In genomic region chr7:91692800-91693199, GRCh38 we compare ENCODE assay signal across 24 cellular contexts.
A peak's percentile ranks its signal among the peaks of the same experiment; 100 is the strongest.
DNase-seq lines count a peak whose midpoint lies in the region; ATAC-seq, FAIRE-seq and TF ChIP-seq lines count a peak whose summit lies in the region.
"Had no signal": no experiment of that assay in that cellular context is flagged by ENCODE, and none has a peak within 500 bp of the region (broad histone marks: within the 10 kb centered on the region; RNA-seq: fewer than 3 reads in every experiment).

No MANE protein-coding gene starts in this region.

- H3F3A ChIP-seq in GM23338 (replicated peaks; ENCODE audit: low read depth): no peaks in the 10 kb centered on the region

- no peak overlapping the region for H3K4me3 Mint-ChIP-seq in GM23338
- H3K4me3 Mint-ChIP-seq: CD4-positive, alpha-beta T cell had no signal

- peaks cover 28% of the 10 kb centered on the region for H3K4me1 Mint-ChIP-seq in GM23338

- H3K36me3 Mint-ChIP-seq in GM23338 (ENCODE audit: low read depth): no peaks in the 10 kb centered on the region

- ATAC-seq in GM23338 (no peak), HG02852 (IDR thresholded peaks at IDR 0.05; ENCODE audit: unreplicated experiment) (no peak), GM21825 (IDR thresholded peaks at IDR 0.05; ENCODE audit: unreplicated experiment) (no peak)
- ATAC-seq: left ventricle myocardium superior, right cardiac atrium had no signal

- H3K27me3 ChIP-seq in GM23338 (ENCODE audit: insufficient read depth) (no peaks in the 10 kb centered on the region), bronchial epithelial cell (ENCODE audit: control insufficient read depth, insufficient read depth, low read length) (no peaks in the 10 kb centered on the region), neuron (ENCODE audit: insufficient read depth, low read length) (no peaks in the 10 kb centered on the region)

- no peak for DNase-seq in GM23338 (ENCODE audit: low spot score)
- peak; percentile 29 for DNase-seq in bronchial epithelial cell (ENCODE audit: low read depth)
- peak; percentile 40 for DNase-seq in fibroblast of mammary gland (ENCODE audit: low read depth)
- no peak for DNase-seq in activated gamma-delta T cell treated with Interleukin-2 at 50 U/mL for 16 hours
- no peak for DNase-seq in DMS153 treated with DMSO at 0.1 percent for 48 hours (lab: John Stamatoyannopoulos, UW; ENCODE audit: unreplicated experiment)
- DNase-seq: ACHN; activated CD8-positive, alpha-beta memory T cell treated with anti-CD3 and anti-CD28 coated beads, Interleukin-2, amount 50 U/mL, for 48 hours; activated effector memory CD4-positive, alpha-beta T cell treated with Interleukin-2 at 50 U/mL for 16 hours; amygdala; CD4-positive, alpha-beta T cell; glutamatergic neuron; Karpas-422; left ventricle myocardium superior; NCI-H1092 treated with DMSO at 0.1 percent for 48 hours; NCI-H2081 treated with DMSO at 0.1 percent for 48 hours; NCI-H524 treated with DMSO at 0.1 percent for 48 hours; occipital lobe; right cardiac atrium; stimulated activated CD4-positive, alpha-beta T cell treated with anti-CD3 and anti-CD28 coated beads, Interleukin-15, amount 100 ng/mL, for 24 hours had no signal

- no peaks in the 10 kb centered on the region for H3K9me3 Mint-ChIP-seq in GM23338

- no peaks in the 10 kb centered on the region for H3K79me2 ChIP-seq in GM23338 (replicated peaks; ENCODE audit: insufficient read depth)

- H3K27ac Mint-ChIP-seq in GM23338: no peak overlapping the region
- H3K27ac Mint-ChIP-seq: CD4-positive, alpha-beta T cell had no signal

- peaks cover 10% of the 10 kb centered on the region; the same call in 1 of the 2 replicates for H3K9me2 ChIP-seq in GM23338 (ENCODE audit: insufficient read depth)

- peaks cover 11% of the 10 kb centered on the region; the same call in 1 of the 2 replicates for H3K4me1 ChIP-seq in GM23338 (ENCODE audit: insufficient read depth)
- H3K4me1 ChIP-seq in neuron (ENCODE audit: insufficient read depth, low read length): peaks cover 46% of the 10 kb centered on the region

- no peak for FAIRE-seq in bronchial epithelial cell (lab: Jason Lieb, UNC)
- FAIRE-seq: GM12891 had no signal

- no peaks in the 10 kb centered on the region for H3K9me3 ChIP-seq in neuron (ENCODE audit: low read length)

- no peak overlapping the region for H3K27ac ChIP-seq in GM23338 (ENCODE audit: low read depth)
- H3K27ac ChIP-seq: VCaP had no signal

- no peaks in the 10 kb centered on the region for H3K36me3 ChIP-seq in GM23338 (ENCODE audit: insufficient read depth)
- H3K36me3 ChIP-seq in bronchial epithelial cell (ENCODE audit: control insufficient read depth, insufficient read depth, low read length): no peaks in the 10 kb centered on the region
- no peaks in the 10 kb centered on the region for H3K36me3 ChIP-seq in neuron (ENCODE audit: insufficient read depth, low read length)

- H4K20me1 ChIP-seq in GM23338 (replicated peaks; ENCODE audit: insufficient read depth): no peaks in the 10 kb centered on the region

- H2AFZ ChIP-seq in GM23338: no peak overlapping the region
- peak overlapping the region; percentile 62 for H2AFZ ChIP-seq in neuron (ENCODE audit: low read depth, low read length)

- H3K4me2 ChIP-seq in GM23338: peak overlapping the region; percentile 22

- no peak for TF ChIP-seq CTCF in GM23338 (conservative IDR thresholded peaks at IDR 0.05; ENCODE audit: low read depth in 2 of 2)
- no peak for TF ChIP-seq CTCF in bronchial epithelial cell (IDR thresholded peaks at IDR 0.05; ENCODE audit: insufficient read depth, low read length, severe bottlenecking)
- TF ChIP-seq CTCF in fibroblast of mammary gland (conservative IDR thresholded peaks at IDR 0.05; ENCODE audit: control insufficient read depth, insufficient read depth, low read depth, low read length): no peak

- no peaks in the 10 kb centered on the region for H3K27me3 Mint-ChIP-seq in GM23338 (ENCODE audit: insufficient read depth, low read depth, poor library complexity)

- H3K4me3 ChIP-seq in GM23338 (no peak overlapping the region), bronchial epithelial cell (ENCODE audit: low read depth, low read length) (no peak overlapping the region), fibroblast of mammary gland (ENCODE audit: control insufficient read depth, low read depth, low read length) (no peak overlapping the region), neuron (ENCODE audit: low read length) (no peak overlapping the region)

TF ChIP-seq in GM23338, 12 proteins besides CTCF, POLR2A, EP300 and RAD21:
- TF ChIP-seq, protein P1, sequence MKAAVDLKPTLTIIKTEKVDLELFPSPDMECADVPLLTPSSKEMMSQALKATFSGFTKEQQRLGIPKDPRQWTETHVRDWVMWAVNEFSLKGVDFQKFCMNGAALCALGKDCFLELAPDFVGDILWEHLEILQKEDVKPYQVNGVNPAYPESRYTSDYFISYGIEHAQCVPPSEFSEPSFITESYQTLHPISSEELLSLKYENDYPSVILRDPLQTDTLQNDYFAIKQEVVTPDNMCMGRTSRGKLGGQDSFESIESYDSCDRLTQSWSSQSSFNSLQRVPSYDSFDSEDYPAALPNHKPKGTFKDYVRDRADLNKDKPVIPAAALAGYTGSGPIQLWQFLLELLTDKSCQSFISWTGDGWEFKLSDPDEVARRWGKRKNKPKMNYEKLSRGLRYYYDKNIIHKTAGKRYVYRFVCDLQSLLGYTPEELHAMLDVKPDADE (IDR thresholded peaks at IDR 0.05): no peak
- no peak for TF ChIP-seq ZNF331 (CRISPR knock-in tag; IDR thresholded peaks at IDR 0.05; ENCODE audit: low read depth)
- no peak for TF ChIP-seq JUNB (IDR thresholded peaks at IDR 0.05; ENCODE audit: unreplicated experiment)
- TF ChIP-seq CREB1 (CRISPR knock-in tag; IDR thresholded peaks at IDR 0.05; ENCODE audit: low read depth): no peak
- TF ChIP-seq NANOG (IDR thresholded peaks at IDR 0.05; ENCODE audit: borderline replicate concordance): no peak
- TF ChIP-seq, protein P2, sequence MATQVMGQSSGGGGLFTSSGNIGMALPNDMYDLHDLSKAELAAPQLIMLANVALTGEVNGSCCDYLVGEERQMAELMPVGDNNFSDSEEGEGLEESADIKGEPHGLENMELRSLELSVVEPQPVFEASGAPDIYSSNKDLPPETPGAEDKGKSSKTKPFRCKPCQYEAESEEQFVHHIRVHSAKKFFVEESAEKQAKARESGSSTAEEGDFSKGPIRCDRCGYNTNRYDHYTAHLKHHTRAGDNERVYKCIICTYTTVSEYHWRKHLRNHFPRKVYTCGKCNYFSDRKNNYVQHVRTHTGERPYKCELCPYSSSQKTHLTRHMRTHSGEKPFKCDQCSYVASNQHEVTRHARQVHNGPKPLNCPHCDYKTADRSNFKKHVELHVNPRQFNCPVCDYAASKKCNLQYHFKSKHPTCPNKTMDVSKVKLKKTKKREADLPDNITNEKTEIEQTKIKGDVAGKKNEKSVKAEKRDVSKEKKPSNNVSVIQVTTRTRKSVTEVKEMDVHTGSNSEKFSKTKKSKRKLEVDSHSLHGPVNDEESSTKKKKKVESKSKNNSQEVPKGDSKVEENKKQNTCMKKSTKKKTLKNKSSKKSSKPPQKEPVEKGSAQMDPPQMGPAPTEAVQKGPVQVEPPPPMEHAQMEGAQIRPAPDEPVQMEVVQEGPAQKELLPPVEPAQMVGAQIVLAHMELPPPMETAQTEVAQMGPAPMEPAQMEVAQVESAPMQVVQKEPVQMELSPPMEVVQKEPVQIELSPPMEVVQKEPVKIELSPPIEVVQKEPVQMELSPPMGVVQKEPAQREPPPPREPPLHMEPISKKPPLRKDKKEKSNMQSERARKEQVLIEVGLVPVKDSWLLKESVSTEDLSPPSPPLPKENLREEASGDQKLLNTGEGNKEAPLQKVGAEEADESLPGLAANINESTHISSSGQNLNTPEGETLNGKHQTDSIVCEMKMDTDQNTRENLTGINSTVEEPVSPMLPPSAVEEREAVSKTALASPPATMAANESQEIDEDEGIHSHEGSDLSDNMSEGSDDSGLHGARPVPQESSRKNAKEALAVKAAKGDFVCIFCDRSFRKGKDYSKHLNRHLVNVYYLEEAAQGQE (IDR thresholded peaks at IDR 0.05; ENCODE audit: unreplicated experiment): no peak
- no peak for TF ChIP-seq EZH2 (IDR thresholded peaks at IDR 0.05; ENCODE audit: low read depth, unreplicated experiment)
- no peak for TF ChIP-seq EZH2phosphoT487 (IDR thresholded peaks at IDR 0.05; ENCODE audit: unreplicated experiment)

Comparison
In these comparisons a context has a peak if more than half of its experiments do, and no peak if none do; other contexts are left out.
1. DNase-seq: peak in bronchial epithelial cell (single experiment) and fibroblast of mammary gland (single experiment); none in GM23338 (single experiment), activated gamma-delta T cell treated with Interleukin-2 at 50 U/mL for 16 hours (single experiment) and DMS153 treated with DMSO at 0.1 percent for 48 hours (single experiment).